ENCODE assay signal across 9 cellular contexts in the genomic region with DNA sequence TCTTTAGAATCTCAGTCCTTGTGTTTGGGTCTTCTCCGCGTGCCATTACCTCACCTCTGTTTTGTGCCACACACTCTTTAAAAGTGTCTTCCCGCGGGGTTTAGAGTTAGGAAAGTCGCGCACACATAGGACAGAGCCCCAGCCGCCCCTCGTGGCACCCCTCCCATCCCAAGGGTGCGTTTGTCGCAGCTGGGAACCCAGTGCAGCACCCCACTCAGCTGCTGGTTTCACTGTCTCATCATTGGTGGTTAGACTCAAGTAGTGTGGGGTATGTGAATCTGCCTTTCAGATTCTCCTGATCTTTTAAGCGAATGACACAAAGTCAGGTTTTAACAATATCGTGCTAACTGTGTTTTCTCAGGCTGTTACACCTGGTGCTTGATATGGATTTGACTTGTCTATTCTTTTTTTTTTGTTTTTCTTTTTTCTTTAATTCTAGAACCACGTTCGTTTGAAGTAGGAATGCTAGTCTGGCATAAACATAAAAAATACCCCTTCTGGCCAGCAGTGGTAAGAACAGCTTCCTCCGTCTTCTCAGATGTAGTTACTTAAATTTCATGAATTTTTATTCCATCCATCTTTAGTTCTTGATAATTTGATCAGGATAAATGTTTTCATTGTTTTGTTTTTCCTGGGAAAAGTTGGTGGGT. TPM values are rescaled to one million over a fixed set of nuclear protein-coding genes. Genes with fewer than 3 reads are reported as not detected.
DNase-seq lines count a peak whose midpoint lies in the region; ATAC-seq and TF ChIP-seq lines count a peak whose summit lies in the region.
"Had no signal": no experiment of that assay in that cellular context is flagged by ENCODE, and none has a peak within 500 bp of the region (broad histone marks: within the 10 kb centered on the region; RNA-seq: fewer than 3 reads in every experiment).

No MANE protein-coding gene starts in this region.

- H3K4me1 ChIP-seq in OCI-LY7 (ENCODE audit: insufficient read depth, low read length, poor library complexity, severe bottlenecking) (no peaks in the 10 kb centered on the region), transverse colon (peaks cover 6 to 24% (median 16%) of the 10 kb centered on the region in 4 donors), vagina (peaks cover 25% of the 10 kb centered on the region)

- DNase-seq in activated naive CD4-positive, alpha-beta T cell treated with anti-CD3 and anti-CD28 coated beads, Interleukin-2, amount 50 U/mL, for 16 hours: peak; percentile 33
- DNase-seq in activated naive CD4-positive, alpha-beta T cell (lab: John Stamatoyannopoulos, UW): no peak
- no peak for DNase-seq in OCI-LY7 (ENCODE audit: low spot score)
- no peak for DNase-seq in epithelial cell of proximal tubule (ENCODE audit: low read depth)
- DNase-seq in transverse colon: no peak
- no peak for DNase-seq in vagina (ENCODE audit: extremely low spot score in 2 of 2)
- DNase-seq: NCI-H2171 treated with DMSO at 0.1 percent for 48 hours had no signal

- POLR2A ChIA-PET in OCI-LY7 (lab: Charles Lee): no interaction called here

- intact Hi-C loops in OCI-LY7 (cut with micrococcal nuclease; ENCODE audit: unreplicated experiment) (no loop called here), transverse colon (cut with DNase I; ENCODE audit: low total_unique reads) (no loop called here), vagina (cut with DNase I) (no loop called here)

- CTCF ChIA-PET in OCI-LY7 (lab: Charles Lee; ENCODE audit: unreplicated experiment): no interaction called here

- H3K4me3 ChIP-seq in OCI-LY7 (ENCODE audit: low read depth, low read length, poor library complexity, severe bottlenecking) (no peak overlapping the region), epithelial cell of proximal tubule (ENCODE audit: low read depth, low read length) (no peak overlapping the region), transverse colon (no peak overlapping the region), vagina (no peak overlapping the region)

- no peak overlapping the region for H3K4me2 ChIP-seq in OCI-LY7 (ENCODE audit: low read length)

- no peaks in the 10 kb centered on the region for H3K79me2 ChIP-seq in OCI-LY7 (ENCODE audit: insufficient read depth, low read depth, low read length)

- BruUV-seq in OCI-LY7 (replicated peaks; lab: Mats Ljungman, UMichigan): no TSS peak

- H3K36me3 ChIP-seq in OCI-LY7 (ENCODE audit: insufficient read depth, low read length) (peaks cover 87% of the 10 kb centered on the region), transverse colon (peaks cover 0 to 31% (median 11%) of the 10 kb centered on the region in 4 donors), vagina (peaks cover 0 to 52% of the 10 kb centered on the region in 2 donors)

- no peaks in the 10 kb centered on the region for H3K9me2 ChIP-seq in OCI-LY7 (ENCODE audit: insufficient read depth, low read length)

- no peak for TF ChIP-seq EP300 in transverse colon (IDR thresholded peaks at IDR 0.05; ENCODE audit: low read depth)

- no peak overlapping the region for H2AFZ ChIP-seq in OCI-LY7 (ENCODE audit: low read length)

- WGBS in transverse colon (ENCODE audit: low coverage in 1 of 2), 2 donors: 77 to 79% methylated on average over 7 to 15 of the region's 15 CpGs

- peak; percentile 63 for TF ChIP-seq CTCF in OCI-LY7 (conservative IDR thresholded peaks at IDR 0.05; ENCODE audit: low read length)
- TF ChIP-seq CTCF in epithelial cell of proximal tubule (conservative IDR thresholded peaks at IDR 0.05; ENCODE audit: low read depth, low read length): peak; percentile 26
- TF ChIP-seq CTCF in transverse colon (IDR thresholded peaks at IDR 0.05): peak in 3 of 5 experiments; percentile 14 to 26 (median 18)
- TF ChIP-seq CTCF in vagina (IDR thresholded peaks at IDR 0.05): no peak

- ATAC-seq in GM21619 (IDR thresholded peaks at IDR 0.05; ENCODE audit: unreplicated experiment) (no peak), GM21528 (IDR thresholded peaks at IDR 0.05; ENCODE audit: low FRiP score, unreplicated experiment) (no peak)

- H3K27ac ChIP-seq in OCI-LY7 (ENCODE audit: low read depth, low read length, poor library complexity, severe bottlenecking) (no peak overlapping the region), transverse colon (peak overlapping the region in 1 of 4 donors; percentile 18), vagina (no peak overlapping the region)

- in situ Hi-C loops in transverse colon (cut with MboI; ENCODE audit: low pct_ligation_motif_present in 1 of 4, low pct_unique_long_range_greater_than_20kb in 1 of 4, low sequenced_read_pairs in 3 of 4): no loop called here

- no peaks in the 10 kb centered on the region for H3K27me3 ChIP-seq in transverse colon
- H3K27me3 ChIP-seq in vagina: no peaks in the 10 kb centered on the region

- H3K9me3 ChIP-seq in OCI-LY7 (ENCODE audit: low read length): no peaks in the 10 kb centered on the region
- no peaks in the 10 kb centered on the region for H3K9me3 ChIP-seq in transverse colon
- no peaks in the 10 kb centered on the region for H3K9me3 ChIP-seq in vagina

- no peaks in the 10 kb centered on the region for H4K20me1 ChIP-seq in OCI-LY7 (ENCODE audit: insufficient read depth, low read length)

- TF ChIP-seq POLR2A in transverse colon (IDR thresholded peaks at IDR 0.05): no peak
- TF ChIP-seq POLR2A in vagina (IDR thresholded peaks at IDR 0.05): no peak

RNA-seq across cellular contexts. Expression of a gene that starts 19.5 kb away (rescaled TPM):
- total RNA-seq in OCI-LY7 (2014; rRNA removed; shearing (Covaris generic)): 125 and 132 TPM in 2 replicates
- total RNA-seq in OCI-LY7 (2022) (147 and 148 TPM in 2 replicates), epithelial cell of proximal tubule (138 and 174 TPM in 2 replicates), transverse colon (100 to 1,000 TPM in 3 of 4 donors, 10 to 100 TPM in 1; 32.2 to 196 (median 156) TPM), vagina (141 TPM)

RNA-seq across cellular contexts. Expression of a gene that starts 37.1 kb away (rescaled TPM):
- total RNA-seq in OCI-LY7 (2014; rRNA removed; shearing (Covaris generic)): 9.7 and 14.4 TPM in 2 replicates
- total RNA-seq in OCI-LY7 (2022): 17.6 and 27.5 TPM in 2 replicates
- total RNA-seq in epithelial cell of proximal tubule: 22.5 and 29.2 TPM in 2 replicates
- total RNA-seq in transverse colon: 1 to 10 TPM; 1.4 to 4.4 (median 2.9) TPM
- total RNA-seq in vagina: 29.0 TPM

RNA-seq across cellular contexts. Expression of a gene that starts 43.2 kb away (rescaled TPM):
- 170 and 210 TPM in 2 replicates for total RNA-seq in OCI-LY7 (2014; rRNA removed; shearing (Covaris generic))
- total RNA-seq in OCI-LY7 (2022) (373 and 383 TPM in 2 replicates), epithelial cell of proximal tubule (53.8 and 136 TPM in 2 replicates), transverse colon (10 to 100 TPM; 36.3 to 77.2 (median 41.6) TPM), vagina (29.7 TPM)

Comparison
In these comparisons a context has a peak if more than half of its experiments do, and no peak if none do; other contexts are left out.
1. CTCF ChIP-seq: peak in OCI-LY7 (single experiment), epithelial cell of proximal tubule (single experiment) and transverse colon (3 of 5); none in vagina (0 of 3).